17 cellular contexts compared by ENCODE assay signal in the genomic region with DNA sequence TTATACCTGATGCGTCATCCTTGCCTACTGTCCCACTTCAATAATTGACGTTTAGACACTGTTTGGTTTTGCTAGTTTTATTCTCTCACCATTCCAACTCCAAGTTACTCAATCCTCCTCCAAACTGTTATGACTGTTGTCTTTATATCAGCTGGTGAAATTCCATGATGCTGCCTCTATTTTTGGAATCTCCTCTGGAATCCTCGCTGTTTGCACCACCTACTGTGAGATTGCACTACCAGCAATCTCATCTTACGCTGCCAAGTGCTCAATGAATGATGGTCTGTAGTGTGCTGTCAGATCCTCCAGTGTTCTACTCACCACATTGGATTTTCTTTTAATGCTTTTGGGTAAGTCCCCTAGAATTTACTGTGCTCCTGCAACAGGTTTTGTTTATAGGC. TPM values are rescaled to one million over a fixed set of nuclear protein-coding genes. Genes with fewer than 3 reads are reported as not detected.
A peak's percentile ranks its signal among the peaks of the same experiment; 100 is the strongest.
DNase-seq lines count a peak whose midpoint lies in the region; ATAC-seq, FAIRE-seq and TF ChIP-seq lines count a peak whose summit lies in the region.
"Had no signal": no experiment of that assay in that cellular context is flagged by ENCODE, and none has a peak within 500 bp of the region (broad histone marks: within the 10 kb centered on the region; RNA-seq: fewer than 3 reads in every experiment).

No MANE protein-coding gene starts in this region.

- intact Hi-C loops in left ventricle myocardium inferior (cut with micrococcal nuclease): no loop called here

- ATAC-seq in WTC11 (no peak), HG03175 (IDR thresholded peaks at IDR 0.05; ENCODE audit: unreplicated experiment) (no peak)
- ATAC-seq: activated CD4-positive, CD25-positive, alpha-beta regulatory T cell treated with anti-CD3 and anti-CD28 coated beads, Interleukin-2, amount 50 U/mL, for 24 hours; activated naive CD4-positive, alpha-beta T cell treated with anti-CD3 and anti-CD28 coated beads, Interleukin-2, amount 50 U/mL, for 72 hours; stimulated activated memory B cell treated with anti-CD40 and anti-IgM and Interleukin-4, amounts not matched to agents 10 μg/mL and 1 μg/mL and 100 μg/mL, for 72 hours had no signal

- H3K27ac ChIP-seq in left ventricle myocardium inferior (replicated peaks): no peak overlapping the region
- H3K27ac ChIP-seq in skeletal muscle tissue (ENCODE audit: low read depth, low read length): peak overlapping the region; percentile 1
- H3K27ac ChIP-seq: epithelial cell of prostate, HL-60, RWPE1, skin epidermis had no signal

- no peak for DNase-seq in H54 (ENCODE audit: insufficient read length, low spot score)
- no peak for DNase-seq in WTC11 (ENCODE audit: low spot score)
- DNase-seq in left ventricle myocardium inferior: no peak
- no peak for DNase-seq in midbrain (lab: John Stamatoyannopoulos, UW)
- no peak for DNase-seq in RPMI8226
- no peak for DNase-seq in stimulated activated CD4-positive, alpha-beta T cell treated with anti-CD3 and anti-CD28 coated beads, Interleukin-4, amount 100 ng/mL, for 24 hours
- DNase-seq: NCI-H1436 treated with DMSO at 0.1 percent for 48 hours had no signal

- H3K27ac Mint-ChIP-seq in WTC11: no peak overlapping the region
- H3K27ac Mint-ChIP-seq: activated naive CD4-positive, alpha-beta T cell treated with anti-CD3 and anti-CD28 coated beads, Interleukin-2, amount 50 U/mL, for 72 hours; memory B cell; stimulated activated memory B cell treated with anti-CD40 and anti-IgM and Interleukin-4, amounts not matched to agents 10 μg/mL and 1 μg/mL and 100 μg/mL, for 72 hours had no signal

- H3K36me3 Mint-ChIP-seq in WTC11: no peaks in the 10 kb centered on the region
- H3K36me3 Mint-ChIP-seq: activated naive CD4-positive, alpha-beta T cell treated with anti-CD3 and anti-CD28 coated beads, Interleukin-2, amount 50 U/mL, for 72 hours; memory B cell; stimulated activated memory B cell treated with anti-CD40 and anti-IgM and Interleukin-4, amounts not matched to agents 10 μg/mL and 1 μg/mL and 100 μg/mL, for 72 hours had no signal

- no peak overlapping the region for H3K9ac ChIP-seq in skeletal muscle tissue (ENCODE audit: low read depth in 1 of 3, low read length in 3 of 3)

- peaks cover under 1% of the 10 kb centered on the region; the same call in 1 of the 2 replicates for H3K9me3 Mint-ChIP-seq in WTC11

- H3K4me3 Mint-ChIP-seq in WTC11: peak overlapping the region; percentile 2; the same call in 1 of the 2 replicates
- H3K4me3 Mint-ChIP-seq: memory B cell; stimulated activated memory B cell treated with anti-CD40 and anti-IgM and Interleukin-4, amounts not matched to agents 10 μg/mL and 1 μg/mL and 100 μg/mL, for 72 hours had no signal

- H3K4me1 Mint-ChIP-seq in WTC11: peaks cover 48% of the 10 kb centered on the region
- H3K4me1 Mint-ChIP-seq: memory B cell; stimulated activated memory B cell treated with anti-CD40 and anti-IgM and Interleukin-4, amounts not matched to agents 10 μg/mL and 1 μg/mL and 100 μg/mL, for 72 hours had no signal

- no peak overlapping the region for H3K4me3 ChIP-seq in left ventricle myocardium inferior
- no peak overlapping the region for H3K4me3 ChIP-seq in skeletal muscle tissue (ENCODE audit: low read length in 3 of 3)
- H3K4me3 ChIP-seq: skin epidermis had no signal

- FAIRE-seq in H54 (lab: Jason Lieb, UNC): peak; percentile 94

- H3K4me1 ChIP-seq in left ventricle myocardium inferior (peaks cover 7% of the 10 kb centered on the region), skeletal muscle tissue (ENCODE audit: control insufficient read depth in 3 of 3, insufficient read depth in 3 of 3, low read length in 3 of 3) (peaks cover 0 to 9% (median 0%) of the 10 kb centered on the region in 3 donors)

- no peaks in the 10 kb centered on the region for H3K27me3 ChIP-seq in left ventricle myocardium inferior (ENCODE audit: low read depth)
- H3K27me3 ChIP-seq in skeletal muscle tissue (ENCODE audit: control insufficient read depth in 3 of 3, insufficient read depth in 3 of 3, low read length in 3 of 3): no peaks in the 10 kb centered on the region

- no peak for TF ChIP-seq CTCF in WTC11 (IDR thresholded peaks at IDR 0.05)
- TF ChIP-seq CTCF in left ventricle myocardium inferior (IDR thresholded peaks at IDR 0.05; ENCODE audit: borderline replicate concordance): peak; percentile 14

- H3K9me3 ChIP-seq in left ventricle myocardium inferior (replicated peaks): no peaks in the 10 kb centered on the region
- no peaks in the 10 kb centered on the region for H3K9me3 ChIP-seq in skeletal muscle tissue (ENCODE audit: control insufficient read depth in 3 of 3, low read length in 3 of 3)

- no peaks in the 10 kb centered on the region for H3K36me3 ChIP-seq in left ventricle myocardium inferior
- H3K36me3 ChIP-seq in skeletal muscle tissue (ENCODE audit: control insufficient read depth in 3 of 3, insufficient read depth in 3 of 3, low read length in 3 of 3): no peaks in the 10 kb centered on the region

- H3K27me3 Mint-ChIP-seq in WTC11 (ENCODE audit: low read depth): peaks cover 11% of the 10 kb centered on the region
- H3K27me3 Mint-ChIP-seq: memory B cell; stimulated activated memory B cell treated with anti-CD40 and anti-IgM and Interleukin-4, amounts not matched to agents 10 μg/mL and 1 μg/mL and 100 μg/mL, for 72 hours had no signal

- TF ChIP-seq POLR2A in H54 (IDR thresholded peaks at IDR 0.05; ENCODE audit: low read depth, low read length): no peak

- CTCF ChIA-PET in WTC11 (lab: Charles Lee): no interaction called here

- POLR2A ChIA-PET in WTC11 (lab: Charles Lee): interaction anchor here (0.6 kb wide), 1 partner anchor 125 kb away, joined by 3 read pairs; no protein-coding TSS in a partner anchor

TF ChIP-seq in WTC11, 78 proteins besides CTCF, POLR2A, EP300 and RAD21 (continues in another document):
- no peak for TF ChIP-seq NFE2L1 (CRISPR knock-in tag; IDR thresholded peaks at IDR 0.05)
- TF ChIP-seq ARID4B (CRISPR knock-in tag; IDR thresholded peaks at IDR 0.05; ENCODE audit: borderline replicate concordance): no peak
- no peak for TF ChIP-seq ZSCAN18 (CRISPR knock-in tag; IDR thresholded peaks at IDR 0.05)
- TF ChIP-seq, protein P1, sequence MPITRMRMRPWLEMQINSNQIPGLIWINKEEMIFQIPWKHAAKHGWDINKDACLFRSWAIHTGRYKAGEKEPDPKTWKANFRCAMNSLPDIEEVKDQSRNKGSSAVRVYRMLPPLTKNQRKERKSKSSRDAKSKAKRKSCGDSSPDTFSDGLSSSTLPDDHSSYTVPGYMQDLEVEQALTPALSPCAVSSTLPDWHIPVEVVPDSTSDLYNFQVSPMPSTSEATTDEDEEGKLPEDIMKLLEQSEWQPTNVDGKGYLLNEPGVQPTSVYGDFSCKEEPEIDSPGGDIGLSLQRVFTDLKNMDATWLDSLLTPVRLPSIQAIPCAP (CRISPR knock-in tag; IDR thresholded peaks at IDR 0.05): no peak

RNA-seq across cellular contexts. Expression of gene PCDH18, which starts 13.2 kb away (rescaled TPM):
- total RNA-seq in WTC11 (2021) (28.0 to 41.2 TPM (median 38.8 TPM) in 3 replicates), left ventricle myocardium inferior (3.4 TPM), skeletal muscle tissue (57.4 TPM)
